Comparison of ENCODE assay signal across 26 cellular contexts in the genomic region with DNA sequence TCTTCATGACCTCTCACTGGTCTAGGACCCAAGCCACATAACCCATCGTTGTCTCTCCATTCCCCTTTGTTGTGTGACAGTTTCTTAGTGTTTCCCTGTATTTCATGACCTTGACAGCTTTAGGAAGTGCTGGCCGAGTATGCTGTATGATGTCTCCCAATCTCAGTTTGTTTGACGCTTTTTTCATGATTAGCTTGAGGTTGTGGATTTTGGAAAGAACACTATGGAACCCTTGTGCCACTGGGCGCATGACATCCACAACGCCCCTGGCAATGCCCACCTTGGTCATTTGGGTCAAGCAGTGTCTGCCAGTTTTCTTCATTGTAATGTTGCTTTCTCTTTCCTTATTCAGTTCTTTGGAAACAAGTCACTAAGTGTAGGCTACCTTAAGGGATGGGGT.
"Had no signal": no experiment of that assay in that cellular context is flagged by ENCODE, and none has a peak within 500 bp of the region (broad histone marks: within the 10 kb centered on the region; RNA-seq: fewer than 3 reads in every experiment).

No MANE protein-coding gene starts in this region.

- H3K27me3 ChIP-seq: spleen, uterus had no signal

- FAIRE-seq: kidney had no signal

- H3K9me3 Mint-ChIP-seq: activated T-cell treated with anti-CD3 and anti-CD28 coated beads, Interleukin-2, amount 50 U/mL, for 24 hours; endodermal cell; immature natural killer cell; nephron; stimulated activated naive CD8-positive, alpha-beta T cell treated with anti-CD3 and anti-CD28 coated beads, Interleukin-15, Interleukin-2, amounts not matched to agents 100 ng/mL and 50 ng/mL, for 24 hours had no signal

- H3K36me3 ChIP-seq: uterus had no signal

- H3K27ac Mint-ChIP-seq: activated T-cell treated with anti-CD3 and anti-CD28 coated beads, Interleukin-2, amount 50 U/mL, for 24 hours; endodermal cell; stimulated activated naive CD8-positive, alpha-beta T cell treated with anti-CD3 and anti-CD28 coated beads, Interleukin-15, Interleukin-2, amounts not matched to agents 100 ng/mL and 50 ng/mL, for 24 hours had no signal

- H3K27ac ChIP-seq: spleen, thoracic aorta, uterus had no signal

- ATAC-seq: esophagus mucosa, left colon, right cardiac atrium had no signal

- H3K9me3 ChIP-seq: spleen, thoracic aorta, uterus had no signal

- DNase-seq: activated CD4-positive, alpha-beta T cell treated with anti-CD3 and anti-CD28 coated beads for 4 hours; activated CD4-positive, alpha-beta T cell treated with anti-CD3 and anti-CD28 coated beads, Interleukin-2, amount 50 U/mL, for 48 hours; activated CD4-positive, CD25-positive, alpha-beta regulatory T cell; activated CD8-positive, alpha-beta memory T cell treated with anti-CD3 and anti-CD28 coated beads, Interleukin-2, amount 50 U/mL, for 48 hours; activated T-cell treated with anti-CD3 and anti-CD28 coated beads, Interleukin-2, amount 50 U/mL, for 24 hours; amygdala; caudate nucleus; endodermal cell; foreskin fibroblast; head of caudate nucleus; hypothalamus; immature natural killer cell; kidney; left colon; midbrain; posterior cingulate gyrus; right cardiac atrium; spleen; stimulated activated CD4-positive, alpha-beta T cell treated with anti-CD3 and anti-CD28 coated beads, Interleukin-2, amount 100 ng/mL, for 48 hours; T-helper 1 cell; trophoblast cell; uterus had no signal

- H3K4me3 Mint-ChIP-seq: activated T-cell treated with anti-CD3 and anti-CD28 coated beads, Interleukin-2, amount 50 U/mL, for 24 hours; endodermal cell; nephron; stimulated activated naive CD8-positive, alpha-beta T cell treated with anti-CD3 and anti-CD28 coated beads, Interleukin-15, Interleukin-2, amounts not matched to agents 100 ng/mL and 50 ng/mL, for 24 hours had no signal

- H3K27me3 Mint-ChIP-seq: activated T-cell treated with anti-CD3 and anti-CD28 coated beads, Interleukin-2, amount 50 U/mL, for 24 hours; stimulated activated naive CD8-positive, alpha-beta T cell treated with anti-CD3 and anti-CD28 coated beads, Interleukin-15, Interleukin-2, amounts not matched to agents 100 ng/mL and 50 ng/mL, for 24 hours had no signal

- H3K4me3 ChIP-seq: spleen, thoracic aorta, uterus had no signal
